In genomic region chr16:72008424-72009216, GRCh38 we compare ENCODE assay signal across 8 cellular contexts. TPM values are rescaled to one million over a fixed set of nuclear protein-coding genes. Genes with fewer than 3 reads are reported as not detected.
DNase-seq lines count a peak whose midpoint lies in the region; ATAC-seq and TF ChIP-seq lines count a peak whose summit lies in the region.

Gene DHODH (plus strand): TSS chr16:72008744. CDS start chr16:72008765, 21 bp downstream.

- dilution Hi-C loops in IMR-90 (cut with HindIII; ENCODE audit: low sequenced_read_pairs, unreplicated experiment) = no loop called here

- H3K27me3 ChIP-seq in IMR-90 (ENCODE audit: control insufficient read depth, insufficient read depth, low read length) (0 out of 2 replicates have a peak, but pooled peaks cover 2% of the 10 kb centered on the region), mononuclear cell (ENCODE audit: insufficient read depth, low read length) (no peaks in the 10 kb centered on the region)

- H3K36me3 ChIP-seq in IMR-90 (ENCODE audit: control insufficient read depth, insufficient read depth, low read length) (no peaks in the 10 kb centered on the region), OCI-LY7 (ENCODE audit: insufficient read depth, low read length) (peaks cover 18% of the 10 kb centered on the region; the same call in 1 of the 2 replicates)

- TF ChIP-seq CTCF in IMR-90 (conservative IDR thresholded peaks at IDR 0.05; ENCODE audit: low read depth, low read length) (0 out of 2 replicates have a peak, but pooled peaks have one; percentile 4), OCI-LY7 (conservative IDR thresholded peaks at IDR 0.05; ENCODE audit: low read length) (no peak)

- H3K9me1 ChIP-seq in IMR-90 (ENCODE audit: insufficient read depth, low read length) = no peaks in the 10 kb centered on the region

- TF ChIP-seq RAD21 in IMR-90 (IDR thresholded peaks at IDR 0.05; ENCODE audit: low read length) = no peak

- H3K4me1 ChIP-seq in IMR-90 (ENCODE audit: control insufficient read depth, insufficient read depth, low read length) = no peaks in the 10 kb centered on the region
- H3K4me1 ChIP-seq in OCI-LY7 (ENCODE audit: insufficient read depth, low read length, poor library complexity, severe bottlenecking) = peaks cover 6% of the 10 kb centered on the region
- H3K4me1 ChIP-seq in mononuclear cell (ENCODE audit: insufficient read depth, low read length) = peaks cover 12% of the 10 kb centered on the region

- peak; percentile 99 for DNase-seq in DMS114 treated with DMSO at 0.1 percent for 48 hours (lab: John Stamatoyannopoulos, UW; ENCODE audit: unreplicated experiment)
- peak; percentile 96 for DNase-seq in IMR-90
- peak; percentile 98 for DNase-seq in OCI-LY7 (ENCODE audit: low spot score)
- peak; percentile 97 for DNase-seq in activated CD8-positive, alpha-beta memory T cell treated with anti-CD3 and anti-CD28 coated beads, Interleukin-2, amount 50 U/mL, for 48 hours
- peak; percentile 99 for DNase-seq in epidermal melanocyte (ENCODE audit: insufficient read length, low spot score)
- peak; percentile 95 to 96 for DNase-seq in stimulated activated CD8-positive, alpha-beta memory T cell treated with anti-CD3 and anti-CD28 coated beads, Interleukin-2, amount 100 ng/mL, for 48 hours (ENCODE audit: low read depth in 2 of 2)

- no peak within 1 kb of the TSS for H2BK5ac ChIP-seq in IMR-90 (ENCODE audit: low read depth, low read length, poor library complexity, severe bottlenecking)

- no peaks in the 10 kb centered on the region for H3K9me2 ChIP-seq in OCI-LY7 (ENCODE audit: insufficient read depth, low read length)

- CTCF ChIA-PET in IMR-90 (lab: Yijun Ruan, JAX) (interaction anchor here (0.6 kb wide), 1 partner anchor 48 kb away, joined by 3 read pairs; no protein-coding TSS in a partner anchor), OCI-LY7 (lab: Charles Lee; ENCODE audit: unreplicated experiment) (no interaction called here)

- BruUV-seq in IMR-90 (replicated peaks; lab: Mats Ljungman, UMichigan) (no TSS peak), OCI-LY7 (replicated peaks; lab: Mats Ljungman, UMichigan) (no TSS peak)

- H3K4me2 ChIP-seq in IMR-90 (ENCODE audit: low read depth, low read length) (peak within 1 kb of the TSS; percentile 89), OCI-LY7 (ENCODE audit: low read length) (peak within 1 kb of the TSS; percentile 65)

- H2BK120ac ChIP-seq in IMR-90 (ENCODE audit: low read depth, low read length) = no peak within 1 kb of the TSS

- ATAC-seq in GM21529 (IDR thresholded peaks at IDR 0.05; ENCODE audit: unreplicated experiment) = peak; percentile 99
- peak; percentile 100 for ATAC-seq in IMR-90 (ENCODE audit: low read depth)

- 2% methylated on average over 16 of the region's 57 CpGs; no CpG with 5 or more reads in 1 of the 2 experiments for WGBS in IMR-90 (ENCODE audit: extremely low coverage in 2 of 2, insufficient read length in 1 of 2), 2 experiments

- intact Hi-C loops in IMR-90 (cut with micrococcal nuclease) = no loop called here
- intact Hi-C loops in OCI-LY7 (cut with micrococcal nuclease; ENCODE audit: unreplicated experiment) = loop anchor here (1.0 to 2.0 kb wide), 3 partner anchors 85 to 126 kb away; partner anchors contain the start of genes DHX38, IST1 and TXNL4B

- peak within 1 kb of the TSS; percentile 99 for H2AFZ ChIP-seq in IMR-90 (replicated peaks; ENCODE audit: low read length, poor library complexity)
- peak within 1 kb of the TSS; percentile 72 for H2AFZ ChIP-seq in OCI-LY7 (ENCODE audit: low read length)

- peak within 1 kb of the TSS; percentile 74 for H3K23ac ChIP-seq in IMR-90 (ENCODE audit: low read depth, low read length)

- 0 out of 2 replicates have a peak within 1 kb of the TSS, but pooled peaks have one; percentile 13 for H4K5ac ChIP-seq in IMR-90 (ENCODE audit: low read depth, low read length)

- H4K20me1 ChIP-seq in IMR-90 (ENCODE audit: insufficient read depth, low read length) (no peaks in the 10 kb centered on the region), OCI-LY7 (ENCODE audit: insufficient read depth, low read length) (no peaks in the 10 kb centered on the region)

- no peak within 1 kb of the TSS for H2AK5ac ChIP-seq in IMR-90 (ENCODE audit: low read depth, low read length)

- peak within 1 kb of the TSS; percentile 47 for H3K56ac ChIP-seq in IMR-90 (ENCODE audit: extremely low read depth, insufficient read depth, low read length)

- H3K4ac ChIP-seq in IMR-90 (ENCODE audit: low read depth, low read length) = peak within 1 kb of the TSS; percentile 69

- POLR2A ChIA-PET in IMR-90 (lab: Charles Lee; ENCODE audit: unreplicated experiment) = no interaction called here
- POLR2A ChIA-PET in OCI-LY7 (lab: Charles Lee) = interaction anchor here (0.6 kb wide), 1 partner anchor 532 kb away, joined by 4 read pairs; no protein-coding TSS in a partner anchor

- peaks cover 8 to 9% of the 10 kb centered on the region in 2 experiments; a peak in 3 of 4 replicates for H3K79me1 ChIP-seq in IMR-90 (ENCODE audit: low read depth in 1 of 2, low read length in 2 of 2)

- H3K27ac ChIP-seq in IMR-90 (ENCODE audit: insufficient read depth, low read length) = no peak within 1 kb of the TSS; the same call in 1 of the 2 replicates
- H3K27ac ChIP-seq in OCI-LY7 (ENCODE audit: low read depth, low read length, poor library complexity, severe bottlenecking) = peak within 1 kb of the TSS; percentile 52

- H3K9me3 ChIP-seq in IMR-90 (ENCODE audit: control insufficient read depth, insufficient read depth, low read length) (no peaks in the 10 kb centered on the region), OCI-LY7 (ENCODE audit: low read length) (no peaks in the 10 kb centered on the region), mononuclear cell (ENCODE audit: low read depth, low read length) (no peaks in the 10 kb centered on the region)

- no peak for TF ChIP-seq POLR2A in IMR-90 (IDR thresholded peaks at IDR 0.05; ENCODE audit: low read depth, low read length)

- in situ Hi-C loops in IMR-90 (cut with MboI; ENCODE audit: low sequenced_read_pairs) = no loop called here

- H2BK20ac ChIP-seq in IMR-90 (ENCODE audit: low read depth, low read length) = no peak within 1 kb of the TSS

- peak within 1 kb of the TSS; percentile 78 to 87 for H4K8ac ChIP-seq in IMR-90 (ENCODE audit: low read depth in 2 of 2, low read length in 2 of 2)

- peak within 1 kb of the TSS; percentile 62 for H3K9ac ChIP-seq in IMR-90 (ENCODE audit: low read depth, low read length)

- peak within 1 kb of the TSS; percentile 75 for H3K4me3 ChIP-seq in IMR-90 (ENCODE audit: insufficient read depth, low read depth, low read length)
- peak within 1 kb of the TSS; percentile 79 for H3K4me3 ChIP-seq in OCI-LY7 (ENCODE audit: low read depth, low read length, poor library complexity, severe bottlenecking)
- H3K4me3 ChIP-seq in mononuclear cell (ENCODE audit: low read length) = peak within 1 kb of the TSS; percentile 87

- no peak within 1 kb of the TSS; the same call in 1 of the 2 replicates for H4K91ac ChIP-seq in IMR-90 (ENCODE audit: insufficient read depth, low read depth, low read length)

- peak within 1 kb of the TSS; percentile 81; the same call in 1 of the 2 replicates for H3K14ac ChIP-seq in IMR-90 (replicated peaks; ENCODE audit: low read depth, low read length)

- no peak within 1 kb of the TSS for H3K18ac ChIP-seq in IMR-90 (ENCODE audit: low read depth, low read length)

- H2AK9ac ChIP-seq in IMR-90 (replicated peaks; ENCODE audit: low read depth, low read length, poor library complexity) = peak within 1 kb of the TSS; percentile 85

- no peak within 1 kb of the TSS for H2BK15ac ChIP-seq in IMR-90 (ENCODE audit: low read depth, low read length)

- peaks cover 10% of the 10 kb centered on the region; the same call in 1 of the 2 replicates for H3K79me2 ChIP-seq in OCI-LY7 (ENCODE audit: insufficient read depth, low read depth, low read length)

TF ChIP-seq in IMR-90, 13 proteins besides CTCF, POLR2A, EP300 and RAD21:
- TF ChIP-seq MXI1 (IDR thresholded peaks at IDR 0.05; ENCODE audit: borderline replicate concordance, low read depth, low read length) = peak; percentile 91; the same call in 1 of the 2 replicates
- TF ChIP-seq RFX5 (IDR thresholded peaks at IDR 0.05; ENCODE audit: low read depth, low read length) = peak; percentile 58
- TF ChIP-seq FOS (IDR thresholded peaks at IDR 0.05; ENCODE audit: low read depth, low read length) = no peak
- TF ChIP-seq MAFK (IDR thresholded peaks at IDR 0.05; ENCODE audit: low read depth, low read length) = no peak
- peak; percentile 65; the same call in 1 of the 2 replicates for TF ChIP-seq MAZ (IDR thresholded peaks at IDR 0.05; ENCODE audit: borderline replicate concordance, low read depth, low read length)
- peak; percentile 99 for TF ChIP-seq BHLHE40 (IDR thresholded peaks at IDR 0.05; ENCODE audit: low read depth, low read length)
- peak; percentile 83 for TF ChIP-seq USF2 (IDR thresholded peaks at IDR 0.05; ENCODE audit: low read depth, low read length)
TF ChIP-seq in IMR-90: peak in this region for 5.

RNA-seq across cellular contexts. Expression of gene DHODH, which starts in this region (rescaled TPM):
- total RNA-seq in IMR-90 (2012; rRNA removed) = 3.2 and 3.3 TPM in 2 replicates
- polyA plus RNA-seq in IMR-90 (2012; rRNA removed) = 4.1 and 4.5 TPM in 2 replicates
- polyA plus RNA-seq in IMR-90 (2012; cell fraction: cytosol; rRNA removed) = 2.9 and 4.9 TPM in 2 replicates
- 3.5 and 4.1 TPM in 2 replicates for polyA plus RNA-seq in IMR-90 (2012; cell fraction: nucleus; rRNA removed; ENCODE audit: low replicate concordance)
- 12.3 and 15.7 TPM in 2 replicates for total RNA-seq in OCI-LY7 (2014; rRNA removed; shearing (Covaris generic))
- total RNA-seq in OCI-LY7 (2022) = 16.6 and 20.9 TPM in 2 replicates
- 0.94 TPM for total RNA-seq in mononuclear cell
